In the genomic region with DNA sequence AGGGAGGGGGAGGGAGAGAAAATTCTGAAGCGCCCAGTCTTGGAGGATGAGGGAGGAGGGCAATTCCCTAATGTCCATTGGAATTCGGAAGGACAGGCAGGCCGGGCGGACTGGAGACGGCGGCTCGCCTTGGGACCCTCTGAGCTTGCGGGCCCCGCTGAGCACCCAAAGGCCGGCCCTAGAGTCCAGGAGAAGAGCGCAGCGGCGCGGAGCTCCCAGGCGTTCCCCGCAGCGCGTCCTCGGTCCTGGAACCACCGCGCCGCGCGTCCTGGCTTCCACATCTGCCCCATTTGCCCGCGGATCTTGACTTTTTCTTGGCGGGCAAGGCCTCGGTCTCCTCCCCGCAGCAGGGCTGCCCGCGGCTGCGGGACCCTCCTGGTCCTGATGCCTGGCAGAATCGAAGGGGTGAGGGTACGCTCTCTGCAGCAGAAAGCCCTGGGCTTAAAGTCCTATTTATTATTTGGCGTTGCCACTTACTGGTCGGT, we compare ENCODE assay signal across 10 cellular contexts. TPM values are rescaled to one million over a fixed set of nuclear protein-coding genes. Genes with fewer than 3 reads are reported as not detected.
DNase-seq lines count a peak whose midpoint lies in the region; ATAC-seq and TF ChIP-seq lines count a peak whose summit lies in the region.
"Had no signal": no experiment of that assay in that cellular context is flagged by ENCODE, and none has a peak within 500 bp of the region (broad histone marks: within the 10 kb centered on the region; RNA-seq: fewer than 3 reads in every experiment).

No MANE protein-coding gene starts in this region.

- H2AK5ac ChIP-seq in trophoblast cell (ENCODE audit: low read length): no peak overlapping the region

- POLR2A ChIA-PET in BJ (lab: Charles Lee): no interaction called here

- no peak overlapping the region for H3K9ac ChIP-seq in trophoblast cell (ENCODE audit: low read length)

- H3K36me3 ChIP-seq in BJ (ENCODE audit: control insufficient read depth, insufficient read depth, low read length): no peaks in the 10 kb centered on the region
- peaks cover 3% of the 10 kb centered on the region for H3K36me3 ChIP-seq in RWPE2 (ENCODE audit: low read depth)
- no peaks in the 10 kb centered on the region for H3K36me3 ChIP-seq in gastroesophageal sphincter
- no peaks in the 10 kb centered on the region for H3K36me3 ChIP-seq in trophoblast cell (ENCODE audit: control insufficient read depth in 1 of 2, insufficient read depth in 2 of 2, low read length in 2 of 2)
- H3K36me3 ChIP-seq in HAP-1 (replicated peaks): no peaks in the 10 kb centered on the region

- CTCF ChIA-PET in BJ (lab: Yijun Ruan, JAX): interaction anchor here (0.7 to 4.3 kb wide), 5 partner anchors 10 to 65 kb away, joined by 3 to 22 read pairs (median 3); no protein-coding TSS in a partner anchor

- in situ Hi-C loops in HAP-1 (cut with MboI; ENCODE audit: low sequenced_read_pairs): no loop called here

- H2BK120ac ChIP-seq in trophoblast cell (ENCODE audit: insufficient read depth, low read length, poor library complexity): no peak overlapping the region

- TF ChIP-seq EP300 in gastroesophageal sphincter (IDR thresholded peaks at IDR 0.05): no peak

- no peak overlapping the region for H3K18ac ChIP-seq in trophoblast cell (ENCODE audit: low read length)

- H3K23ac ChIP-seq in trophoblast cell (ENCODE audit: low read length): no peak overlapping the region

- no peak overlapping the region for H2BK12ac ChIP-seq in trophoblast cell (ENCODE audit: low read length)

- no peak overlapping the region for H4K8ac ChIP-seq in trophoblast cell (ENCODE audit: low read depth, low read length)

- 0 to 5% methylated on average over 4 to 5 of the region's 36 CpGs for WGBS in gastroesophageal sphincter (ENCODE audit: low coverage in 1 of 2), 2 donors
- WGBS in trophoblast cell (ENCODE audit: extremely low coverage, insufficient coverage, insufficient read length): no CpG with 5 or more reads among the region's 36 CpGs

- H4K91ac ChIP-seq in trophoblast cell (ENCODE audit: low read depth, low read length): no peak overlapping the region

- peaks cover 6% of the 10 kb centered on the region for H3K79me1 ChIP-seq in trophoblast cell (ENCODE audit: low read length)

- H3K27me3 ChIP-seq in BJ (ENCODE audit: control insufficient read depth, insufficient read depth, low read length) (no peaks in the 10 kb centered on the region), RWPE2 (ENCODE audit: insufficient read depth, poor library complexity, severe bottlenecking) (no peaks in the 10 kb centered on the region), gastroesophageal sphincter (peaks cover 37% of the 10 kb centered on the region), trophoblast cell (ENCODE audit: insufficient read depth, low read length) (peaks cover 19% of the 10 kb centered on the region), HAP-1 (ENCODE audit: low read depth) (peaks cover 20% of the 10 kb centered on the region)

- no peak for TF ChIP-seq POLR2A in gastroesophageal sphincter (IDR thresholded peaks at IDR 0.05)
- no peak for TF ChIP-seq POLR2A in erythroblast (IDR thresholded peaks at IDR 0.05; ENCODE audit: low read length)

- TF ChIP-seq CTCF in BJ (IDR thresholded peaks at IDR 0.05; ENCODE audit: insufficient read depth, low read depth, low read length) (no peak), RWPE2 (IDR thresholded peaks at IDR 0.05; ENCODE audit: poor library complexity, severe bottlenecking) (no peak), gastroesophageal sphincter (IDR thresholded peaks at IDR 0.05) (no peak)

- ATAC-seq in RWPE2 (ENCODE audit: low read depth) (no peak), gastroesophageal sphincter (no peak), GM18502 (IDR thresholded peaks at IDR 0.05; ENCODE audit: poor library complexity, unreplicated experiment) (no peak), GM18907 (IDR thresholded peaks at IDR 0.05; ENCODE audit: unreplicated experiment) (no peak)

- peak overlapping the region; percentile 66 for H3K4me3 ChIP-seq in BJ (ENCODE audit: low read depth, low read length)
- H3K4me3 ChIP-seq in RWPE2 (ENCODE audit: severe bottlenecking): peak overlapping the region; percentile 41
- peak overlapping the region; percentile 24 to 57 for H3K4me3 ChIP-seq in gastroesophageal sphincter
- H3K4me3 ChIP-seq in trophoblast cell (ENCODE audit: low read depth, low read length): peak overlapping the region; percentile 66
- H3K4me3 ChIP-seq in HAP-1: no peak overlapping the region

- H3K4me2 ChIP-seq in trophoblast cell (ENCODE audit: low read length): peak overlapping the region; percentile 96

- no peak for DNase-seq in BJ (ENCODE audit: low read depth)
- DNase-seq in RWPE2 (ENCODE audit: low spot score): no peak
- no peak for DNase-seq in trophoblast cell
- DNase-seq in HAP-1 (ENCODE audit: low spot score in 2 of 2): no peak
- no peak for DNase-seq in erythroblast (lab: John Stamatoyannopoulos, UW)
- DNase-seq: DMS153, NCI-H2227 treated with DMSO at 0.1 percent for 48 hours had no signal

- H3K9me3 ChIP-seq in RWPE2 (ENCODE audit: severe bottlenecking): peaks cover 4% of the 10 kb centered on the region
- H3K9me3 ChIP-seq in gastroesophageal sphincter: peaks cover 0 to 10% (median 1%) of the 10 kb centered on the region in 3 donors
- H3K9me3 ChIP-seq in trophoblast cell (ENCODE audit: insufficient read depth, low read depth, low read length): peaks cover 4% of the 10 kb centered on the region
- no peaks in the 10 kb centered on the region for H3K9me3 ChIP-seq in HAP-1

- peak overlapping the region; percentile 32 for H3K14ac ChIP-seq in trophoblast cell (ENCODE audit: low read length)

- H2AFZ ChIP-seq in trophoblast cell (ENCODE audit: insufficient read depth, low read length, poor library complexity): peak overlapping the region; percentile 37

- H3K27ac ChIP-seq in RWPE2 (ENCODE audit: poor library complexity, severe bottlenecking) (no peak overlapping the region), gastroesophageal sphincter (peak overlapping the region in 1 of 4 donors; percentile 60), trophoblast cell (ENCODE audit: low read depth, low read length) (no peak overlapping the region)

- H3K4me1 ChIP-seq in RWPE2 (ENCODE audit: insufficient read depth, poor library complexity, severe bottlenecking) (peaks cover 31% of the 10 kb centered on the region), gastroesophageal sphincter (peaks cover 0 to 37% (median 12%) of the 10 kb centered on the region in 3 donors), trophoblast cell (ENCODE audit: control insufficient read depth in 1 of 2, insufficient read depth in 2 of 2, low read length in 2 of 2) (peaks cover 22 to 35% of the 10 kb centered on the region in 2 experiments), HAP-1 (no peaks in the 10 kb centered on the region)

- H3K4ac ChIP-seq in trophoblast cell (ENCODE audit: low read depth, low read length): no peak overlapping the region

- no peaks in the 10 kb centered on the region for H3K79me2 ChIP-seq in trophoblast cell (ENCODE audit: control insufficient read depth, insufficient read depth, low read length, poor library complexity)

- H2BK5ac ChIP-seq in trophoblast cell (ENCODE audit: low read depth, low read length, poor library complexity): no peak overlapping the region

- no peak overlapping the region for H4K12ac ChIP-seq in trophoblast cell (ENCODE audit: low read depth, low read length)

RNA-seq across cellular contexts. Expression of a gene that starts 0.7 kb away (rescaled TPM):
- polyA plus RNA-seq in BJ (2011; rRNA removed): 16.1 and 18.5 TPM in 2 replicates
- 24.0 and 40.3 TPM in 2 replicates for polyA minus RNA-seq in BJ (2011; rRNA and poly(A)+ RNA removed)
- total RNA-seq in gastroesophageal sphincter: 10 to 100 TPM in 2 of 4 donors, 1 to 10 TPM in 2; 1.8 to 13.8 (median 10.8) TPM
- polyA plus RNA-seq in trophoblast cell (2013): 3.8 and 4.1 TPM in 2 replicates
